8 cellular contexts compared by ENCODE assay signal in the genomic region with DNA sequence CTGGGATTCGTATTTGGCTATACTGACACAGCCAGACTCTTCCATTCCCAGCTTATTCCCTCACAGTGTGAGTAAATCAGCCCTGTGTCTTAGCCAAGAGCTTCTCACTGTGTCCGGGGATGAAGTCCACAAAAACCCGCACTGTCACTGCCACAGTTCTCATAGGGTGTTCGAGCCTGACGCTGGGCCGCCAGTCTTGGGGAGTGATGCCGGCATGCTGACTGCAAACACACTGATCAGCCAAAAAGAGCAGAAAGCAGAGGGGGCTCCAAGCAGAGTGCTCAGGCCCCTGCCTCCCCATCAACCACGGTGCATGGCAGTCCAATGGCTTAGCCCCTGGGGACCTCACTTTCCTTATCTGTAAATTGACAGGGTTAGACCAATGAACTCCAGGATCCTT. TPM values are rescaled to one million over a fixed set of nuclear protein-coding genes. Genes with fewer than 3 reads are reported as not detected.
"Had no signal": no experiment of that assay in that cellular context is flagged by ENCODE, and none has a peak within 500 bp of the region (broad histone marks: within the 10 kb centered on the region; RNA-seq: fewer than 3 reads in every experiment).

No MANE protein-coding gene starts in this region.

- DNase-seq: IMR-90, KBM-7 had no signal

- ATAC-seq: HepG2, K562 had no signal

- H3K27ac Mint-ChIP-seq: IgD-negative memory B cell had no signal

- H3K4me1 Mint-ChIP-seq: IgD-negative memory B cell had no signal

- H3K4me3 ChIP-seq: K562 had no signal

- H3K27me3 Mint-ChIP-seq: IgD-negative memory B cell had no signal

- H3K27ac ChIP-seq: HL-60 had no signal

RNA-seq across cellular contexts. Expression of gene C10orf143, which starts 36.7 kb away (rescaled TPM):
- total RNA-seq: HT-29, HT1080 had no signal
